Comparison of ENCODE assay signal across 27 cellular contexts in the genomic region with DNA sequence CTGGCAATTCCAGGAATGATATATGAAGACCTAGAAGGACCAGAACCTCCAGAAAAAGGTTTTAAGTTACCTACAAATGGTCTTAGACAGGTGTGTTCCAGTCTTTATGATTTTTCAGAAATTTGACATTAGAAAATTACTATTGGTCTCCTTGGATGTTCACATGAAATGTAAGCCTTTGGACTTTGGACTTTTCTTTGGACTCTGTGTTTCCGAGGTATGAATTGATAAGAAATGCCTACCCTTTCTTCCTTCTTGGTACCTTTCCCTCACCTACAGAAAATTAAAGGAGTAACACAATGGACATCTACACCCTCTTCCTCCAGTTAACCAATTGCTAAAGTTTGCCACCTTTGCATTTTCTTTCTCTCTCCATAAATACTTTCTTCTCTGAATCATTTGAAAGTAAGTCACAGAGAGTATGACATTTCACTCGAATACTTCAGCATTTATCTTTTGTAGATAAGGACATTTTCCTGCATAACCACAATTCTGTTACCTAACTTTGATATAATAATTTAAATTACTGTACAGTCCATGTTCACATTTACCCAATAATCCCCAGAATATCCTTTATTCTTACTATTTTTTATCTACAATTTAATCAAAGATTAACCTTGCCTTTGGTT.
"Had no signal": no experiment of that assay in that cellular context is flagged by ENCODE, and none has a peak within 500 bp of the region (broad histone marks: within the 10 kb centered on the region; RNA-seq: fewer than 3 reads in every experiment).

No MANE protein-coding gene starts in this region.

- H3K4me3 Mint-ChIP-seq: dendritic cell treated with granulocyte-macrophage colony-stimulating factor and Interleukin-4, amounts not matched to agents 40 ng/mL and 50 ng/mL, for 4 days; effector memory CD8-positive, alpha-beta T cell; natural killer cell treated with Interleukin-12 subunit alpha and Interleukin-12 subunit beta and Interleukin-15 and Interleukin-18, amount 100 ng/mL, for 72 hours; neural progenitor cell; stimulated activated effector memory CD8-positive, alpha-beta T cell treated with anti-CD3 and anti-CD28 coated beads, Interleukin-12 subunit alpha, Interleukin-12 subunit beta, amount 100 ng/mL, for 72 hours; stimulated activated naive CD8-positive, alpha-beta T cell treated with anti-CD3 and anti-CD28 coated beads, Interleukin-15, Interleukin-2, amounts not matched to agents 100 ng/mL and 50 ng/mL, for 24 hours had no signal

- H3K4me1 ChIP-seq: esophagus muscularis mucosa, gastroesophageal sphincter, neural progenitor cell, testis, tibial nerve, upper lobe of right lung, vagina had no signal

- DNase-seq: effector memory CD8-positive, alpha-beta T cell; foreskin fibroblast; glutamatergic neuron; kidney; left cardiac atrium; left ventricle myocardium superior; mesenchymal stem cell; midbrain; nucleus accumbens; ovary; right cardiac atrium; stimulated activated CD4-positive, alpha-beta T cell treated with anti-CD3 and anti-CD28 coated beads, Interleukin-2, amount 100 ng/mL, for 48 hours; stimulated activated CD8-positive, alpha-beta memory T cell treated with anti-CD3 and anti-CD28 coated beads, Interleukin-4, amount 100 ng/mL, for 48 hours; testis; upper lobe of right lung had no signal

- H3K36me3 ChIP-seq: ovary had no signal

- H3K27ac Mint-ChIP-seq: dendritic cell treated with granulocyte-macrophage colony-stimulating factor and Interleukin-4, amounts not matched to agents 40 ng/mL and 50 ng/mL, for 4 days; natural killer cell treated with Interleukin-12 subunit alpha and Interleukin-12 subunit beta and Interleukin-15 and Interleukin-18, amount 100 ng/mL, for 72 hours; neural progenitor cell; progenitor cell of endocrine pancreas; stimulated activated effector memory CD8-positive, alpha-beta T cell treated with anti-CD3 and anti-CD28 coated beads, Interleukin-12 subunit alpha, Interleukin-12 subunit beta, amount 100 ng/mL, for 72 hours; stimulated activated naive CD8-positive, alpha-beta T cell treated with anti-CD3 and anti-CD28 coated beads, Interleukin-15, Interleukin-2, amounts not matched to agents 100 ng/mL and 50 ng/mL, for 24 hours had no signal

- H3K9me3 Mint-ChIP-seq: dendritic cell treated with granulocyte-macrophage colony-stimulating factor and Interleukin-4, amounts not matched to agents 40 ng/mL and 50 ng/mL, for 4 days; effector memory CD8-positive, alpha-beta T cell; natural killer cell treated with Interleukin-12 subunit alpha and Interleukin-12 subunit beta and Interleukin-15 and Interleukin-18, amount 100 ng/mL, for 72 hours; neural progenitor cell; stimulated activated effector memory CD8-positive, alpha-beta T cell treated with anti-CD3 and anti-CD28 coated beads, Interleukin-12 subunit alpha, Interleukin-12 subunit beta, amount 100 ng/mL, for 72 hours; stimulated activated naive CD8-positive, alpha-beta T cell treated with anti-CD3 and anti-CD28 coated beads, Interleukin-15, Interleukin-2, amounts not matched to agents 100 ng/mL and 50 ng/mL, for 24 hours had no signal

- H3K4me1 Mint-ChIP-seq: neural progenitor cell had no signal

- H3K9me3 ChIP-seq: gastroesophageal sphincter, ovary, testis had no signal

- H3K4me3 ChIP-seq: esophagus muscularis mucosa, gastroesophageal sphincter, lung, neural progenitor cell, ovary, smooth muscle cell, testis, tibial nerve, upper lobe of right lung, vagina had no signal

- H3K27me3 ChIP-seq: esophagus muscularis mucosa, gastroesophageal sphincter, neural progenitor cell, ovary, testis, tibial nerve, upper lobe of right lung, vagina had no signal

- H3K27me3 Mint-ChIP-seq: dendritic cell treated with granulocyte-macrophage colony-stimulating factor and Interleukin-4, amounts not matched to agents 40 ng/mL and 50 ng/mL, for 4 days; effector memory CD8-positive, alpha-beta T cell; natural killer cell treated with Interleukin-12 subunit alpha and Interleukin-12 subunit beta and Interleukin-15 and Interleukin-18, amount 100 ng/mL, for 72 hours; progenitor cell of endocrine pancreas; stimulated activated naive CD8-positive, alpha-beta T cell treated with anti-CD3 and anti-CD28 coated beads, Interleukin-15, Interleukin-2, amounts not matched to agents 100 ng/mL and 50 ng/mL, for 24 hours had no signal

- H3K27ac ChIP-seq: esophagus muscularis mucosa, gastroesophageal sphincter, neural progenitor cell, ovary, testis, tibial nerve, upper lobe of right lung, vagina had no signal

- ATAC-seq: effector memory CD8-positive, alpha-beta T cell; gastroesophageal sphincter; left cardiac atrium; left ventricle myocardium superior; natural killer cell treated with Interleukin-12 subunit alpha and Interleukin-12 subunit beta and Interleukin-15 and Interleukin-18, amount 100 ng/mL, for 72 hours; stimulated activated effector memory CD8-positive, alpha-beta T cell treated with anti-CD3 and anti-CD28 coated beads, Interleukin-12 subunit alpha, Interleukin-12 subunit beta, amount 100 ng/mL, for 72 hours; upper lobe of right lung had no signal
